Comparison of ENCODE assay signal across 20 cellular contexts in the genomic region with DNA sequence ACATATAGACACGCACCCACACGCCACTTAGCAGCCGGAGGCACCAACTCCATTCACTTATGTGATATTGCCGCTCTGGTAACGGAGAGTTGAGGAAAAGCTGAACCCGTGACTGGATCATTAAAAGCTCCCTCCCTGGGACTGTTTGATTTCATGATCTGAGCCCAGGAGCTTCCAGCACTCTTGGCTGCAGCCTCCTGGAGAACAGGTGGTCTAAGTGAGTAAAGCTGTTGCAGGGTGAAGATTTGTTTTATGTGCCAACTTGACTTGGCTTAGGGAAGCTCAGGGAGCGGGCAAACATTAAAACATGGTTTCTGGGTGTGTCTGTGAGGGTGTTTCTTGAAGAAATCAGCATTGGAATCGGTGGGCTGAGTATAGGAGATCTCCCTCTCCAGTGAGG. TPM values are rescaled to one million over a fixed set of nuclear protein-coding genes. Genes with fewer than 3 reads are reported as not detected.
"Had no signal": no experiment of that assay in that cellular context is flagged by ENCODE, and none has a peak within 500 bp of the region (broad histone marks: within the 10 kb centered on the region; RNA-seq: fewer than 3 reads in every experiment).

No MANE protein-coding gene starts in this region.

- H3K36me3 ChIP-seq: SJSA1 had no signal

- H3K9me3 ChIP-seq: SJSA1 had no signal

- H3K27ac ChIP-seq: SJSA1, SK-N-MC had no signal

- H3K4me3 ChIP-seq: SJSA1, SK-N-MC had no signal

- H3K27me3 ChIP-seq: SJSA1 had no signal

- H3K4me1 ChIP-seq: SJSA1 had no signal

- DNase-seq: KBM-7, MV-4-11, NCI-H1048, NCI-H1105, NCI-H1417, NCI-H1436 treated with DMSO at 0.1 percent for 48 hours, NCI-H1694, NCI-H187 treated with DMSO at 0.1 percent for 48 hours, NCI-H2081, NCI-H2107, NCI-H2227 treated with DMSO at 0.1 percent for 48 hours, Right ventricle myocardium superior, RPMI8226, SIG-M5 had no signal

RNA-seq across cellular contexts. Expression of a gene that starts 16.9 kb away (rescaled TPM):
- total RNA-seq: HT-29, LHCN-M2, MCF 10A, NCI-H460, SJSA1 had no signal
